26 cellular contexts compared by ENCODE assay signal in the genomic region with DNA sequence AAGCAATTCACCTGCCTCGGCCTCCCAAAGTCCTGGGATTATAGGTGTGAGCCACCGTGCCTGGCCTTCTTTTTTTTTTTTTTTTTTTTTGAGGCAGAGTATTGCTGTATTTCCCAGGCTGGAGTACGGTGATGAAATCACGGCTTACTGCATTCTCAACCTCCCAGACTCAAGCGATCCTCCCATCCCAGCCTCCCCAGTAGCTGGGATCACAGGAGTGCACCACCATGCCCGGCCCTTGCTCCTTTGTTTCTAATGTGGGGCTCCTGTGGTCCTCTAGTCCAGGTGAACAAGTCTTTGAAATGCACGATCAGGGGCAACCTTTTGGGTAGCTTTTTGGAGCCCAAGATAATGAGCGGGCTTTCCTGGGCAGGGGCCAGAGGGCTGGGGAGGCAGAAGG. TPM values are rescaled to one million over a fixed set of nuclear protein-coding genes. Genes with fewer than 3 reads are reported as not detected.
DNase-seq lines count a peak whose midpoint lies in the region; ATAC-seq, FAIRE-seq and TF ChIP-seq lines count a peak whose summit lies in the region.
"Had no signal": no experiment of that assay in that cellular context is flagged by ENCODE, and none has a peak within 500 bp of the region (broad histone marks: within the 10 kb centered on the region; RNA-seq: fewer than 3 reads in every experiment).

No MANE protein-coding gene starts in this region.

- H3K27ac ChIP-seq in BLaER1 treated with 17β-estradiol and CSF1 and Interleukin-3, amounts not matched to agents 10 nM and 100 nM, result peak overlapping the region; percentile 65 to 98 (median 92); a peak in 20 of 22 replicates
- H3K27ac ChIP-seq in CD4-positive, alpha-beta memory T cell (ENCODE audit: low read depth, low read length), result peak overlapping the region; percentile 48
- peak overlapping the region; percentile 70; the same call in 1 of the 3 replicates for H3K27ac ChIP-seq in K562 (ENCODE audit: extremely low read depth, low read depth, low read length)
- H3K27ac ChIP-seq: pancreas, upper lobe of right lung had no signal

- H3K36me3 ChIP-seq in BLaER1 treated with 17β-estradiol and CSF1 and Interleukin-3, amounts not matched to agents 10 nM and 100 nM, result peaks cover 22 to 60% (median 44%) of the 10 kb centered on the region in 11 experiments; a peak in 21 of 22 replicates
- H3K36me3 ChIP-seq in CD4-positive, alpha-beta memory T cell (ENCODE audit: insufficient read depth, low read length), result no peaks in the 10 kb centered on the region
- H3K36me3 ChIP-seq in K562 (ENCODE audit: control insufficient read depth, insufficient read depth, low read length), result peaks cover 38% of the 10 kb centered on the region
- H3K36me3 ChIP-seq: pancreas, upper lobe of right lung had no signal

- ATAC-seq in K562 (no peak), GM18909 (IDR thresholded peaks at IDR 0.05; ENCODE audit: poor library complexity, unreplicated experiment) (no peak), HG02970 (IDR thresholded peaks at IDR 0.05; ENCODE audit: low FRiP score, unreplicated experiment) (no peak)
- ATAC-seq: activated naive CD4-positive, alpha-beta T cell treated with anti-CD3 and anti-CD28 coated beads, Interleukin-2, amount 50 U/mL, for 72 hours; GM23338; left ventricle myocardium superior; pancreas; upper lobe of right lung had no signal

- TF ChIP-seq RAD21 in K562 (CRISPR knock-in tag; conservative IDR thresholded peaks at IDR 0.05 in 1 of 2, IDR thresholded peaks at IDR 0.05 in 1 of 2), result no peak

- H3K4me1 ChIP-seq in BLaER1 treated with 17β-estradiol and CSF1 and Interleukin-3, amounts not matched to agents 10 nM and 100 nM, result peaks cover 98 to 100% (median 100%) of the 10 kb centered on the region in 10 experiments
- H3K4me1 ChIP-seq in CD4-positive, alpha-beta memory T cell (ENCODE audit: insufficient read depth, low read length), result peaks cover 75% of the 10 kb centered on the region
- H3K4me1 ChIP-seq in K562 (replicated peaks in 1 of 2; ENCODE audit: control insufficient read depth in 2 of 2, insufficient read depth in 2 of 2, low read length in 2 of 2), result peaks cover 40 to 44% of the 10 kb centered on the region in 2 experiments

- intact Hi-C loops in CD4-positive, alpha-beta memory T cell (cut with micrococcal nuclease), result no loop called here
- intact Hi-C loops in K562 (cut with micrococcal nuclease), result loop anchor here (2.0 kb wide), 1 partner anchor 15 kb away; no protein-coding TSS in a partner anchor

- peak overlapping the region; percentile 86 to 98 (median 90) for H3K4me2 ChIP-seq in BLaER1 treated with 17β-estradiol and CSF1 and Interleukin-3, amounts not matched to agents 10 nM and 100 nM
- H3K4me2 ChIP-seq in K562 (ENCODE audit: insufficient read depth, low read length), result no peak overlapping the region
- H3K4me2 ChIP-seq: GM23338, SK-N-SH had no signal

- TF ChIP-seq CTCF in K562 (IDR thresholded peaks at IDR 0.05 in 2 of 3, conservative IDR thresholded peaks at IDR 0.05 in 1 of 3; ENCODE audit: insufficient read depth in 2 of 3, low read depth in 1 of 3, low read length in 3 of 3), result no peak
- TF ChIP-seq CTCF in nephron progenitor cell (IDR thresholded peaks at IDR 0.05), result no peak

- H3K9me3 Mint-ChIP-seq in CD4-positive, alpha-beta memory T cell, result no peaks in the 10 kb centered on the region
- no peaks in the 10 kb centered on the region for H3K9me3 Mint-ChIP-seq in nephron progenitor cell
- H3K9me3 Mint-ChIP-seq: activated CD4-positive, alpha-beta T cell treated with anti-CD3 and anti-CD28 coated beads, Interleukin-2, amount 10 ng/mL, durations not matched to agents 7 days and 5 days; activated naive CD4-positive, alpha-beta T cell treated with anti-CD3 and anti-CD28 coated beads, Interleukin-2, amount 50 U/mL, for 72 hours; activated T-helper 2 cell treated with anti-CD3 and anti-CD28 coated beads, Interferon-gamma antibody, Interleukin-2, Interleukin-4, amounts not matched to agents 10 μg/mL and 5 μg/mL and 100 μg/mL, durations not matched to agents 14 hours and 24 hours and 36 hours; GM23338 had no signal

- H3K79me2 ChIP-seq in K562 (ENCODE audit: control insufficient read depth, insufficient read depth, low read length), result peaks cover 100% of the 10 kb centered on the region

- no peaks in the 10 kb centered on the region for H3K9me3 ChIP-seq in BLaER1 treated with 17β-estradiol and CSF1 and Interleukin-3, amounts not matched to agents 10 nM and 100 nM (replicated peaks in 1 of 11)
- H3K9me3 ChIP-seq in CD4-positive, alpha-beta memory T cell (ENCODE audit: control insufficient read depth in 1 of 2, low read length in 2 of 2), result no peaks in the 10 kb centered on the region
- H3K9me3 ChIP-seq in K562 (replicated peaks; ENCODE audit: control insufficient read depth, insufficient read depth, low read depth, low read length), result no peaks in the 10 kb centered on the region
- H3K9me3 ChIP-seq: pancreas, SK-N-SH, upper lobe of right lung had no signal

- no peak overlapping the region for H3K4me3 Mint-ChIP-seq in CD4-positive, alpha-beta memory T cell
- no peak overlapping the region for H3K4me3 Mint-ChIP-seq in nephron progenitor cell
- H3K4me3 Mint-ChIP-seq: activated CD4-positive, alpha-beta T cell treated with anti-CD3 and anti-CD28 coated beads, Interleukin-2, amount 10 ng/mL, durations not matched to agents 7 days and 5 days; GM23338 had no signal

- no peaks in the 10 kb centered on the region for H3K9me1 ChIP-seq in K562 (ENCODE audit: control insufficient read depth, insufficient read depth, low read length)

- no TSS peak for BruUV-seq in K562 (replicated peaks; lab: Mats Ljungman, UMichigan)

- no peak for FAIRE-seq in K562 (lab: Jason Lieb, UNC)
- FAIRE-seq: endometrium, pancreas had no signal

- peaks cover 10 to 95% (median 37%) of the 10 kb centered on the region in 11 experiments; a peak in 18 of 22 replicates for H4K20me1 ChIP-seq in BLaER1 treated with 17β-estradiol and CSF1 and Interleukin-3, amounts not matched to agents 10 nM and 100 nM
- H4K20me1 ChIP-seq in K562 (replicated peaks; ENCODE audit: control insufficient read depth, insufficient read depth, low read length), result peaks cover 26% of the 10 kb centered on the region; the same call in 1 of the 2 replicates

- no peak for TF ChIP-seq POLR2A in K562 (conservative IDR thresholded peaks at IDR 0.05)

- H3K4me3 ChIP-seq in BLaER1 treated with 17β-estradiol and CSF1 and Interleukin-3, amounts not matched to agents 10 nM and 100 nM, result no peak overlapping the region; a peak in 1 of 20 replicates
- no peak overlapping the region for H3K4me3 ChIP-seq in CD4-positive, alpha-beta memory T cell (ENCODE audit: low read length in 2 of 2)
- H3K4me3 ChIP-seq in K562, result no peak overlapping the region
- H3K4me3 ChIP-seq: GM23338, pancreas, upper lobe of right lung had no signal

- CTCF ChIA-PET in CD4-positive, alpha-beta memory T cell (lab: Charles Lee; ENCODE audit: partially characterized antibody), result no interaction called here
- CTCF ChIA-PET in K562 (lab: Yijun Ruan, JAX; ENCODE audit: low intra/inter-chr PET ratio), result interaction anchor here (0.7 kb wide), 1 partner anchor 26 kb away, joined by 3 read pairs; no protein-coding TSS in a partner anchor

- no peaks in the 10 kb centered on the region for H3K27me3 Mint-ChIP-seq in CD4-positive, alpha-beta memory T cell
- peaks cover 2% of the 10 kb centered on the region for H3K27me3 Mint-ChIP-seq in nephron progenitor cell (ENCODE audit: low read depth, poor library complexity)
- H3K27me3 Mint-ChIP-seq: activated CD4-positive, alpha-beta T cell treated with anti-CD3 and anti-CD28 coated beads, Interleukin-2, amount 10 ng/mL, durations not matched to agents 7 days and 5 days; naive B cell had no signal

- peak overlapping the region in 5 of 7 donors; percentile 81 to 94 (median 89) for H3K27ac Mint-ChIP-seq in CD4-positive, alpha-beta memory T cell
- peak overlapping the region; percentile 22 for H3K27ac Mint-ChIP-seq in nephron progenitor cell
- H3K27ac Mint-ChIP-seq: GM23338 had no signal

- POLR2A ChIA-PET in CD4-positive, alpha-beta memory T cell (lab: Charles Lee; ENCODE audit: partially characterized antibody), result interaction anchor here (3.3 kb wide), 1 partner anchor 23 kb away, joined by 42 read pairs; a partner anchor contains a TSS
- POLR2A ChIA-PET in K562 (lab: Yijun Ruan, JAX), result interaction anchor here (0.6 kb wide), 2 partner anchors 19 to 133 kb away, joined by 3 to 4 read pairs; no protein-coding TSS in a partner anchor

- no peak for TF ChIP-seq EP300 in K562 (IDR thresholded peaks at IDR 0.05; ENCODE audit: low read length)

- no peaks in the 10 kb centered on the region for H3K27me3 ChIP-seq in BLaER1 treated with 17β-estradiol and CSF1 and Interleukin-3, amounts not matched to agents 10 nM and 100 nM
- H3K27me3 ChIP-seq in CD4-positive, alpha-beta memory T cell (ENCODE audit: insufficient read depth, low read length), result no peaks in the 10 kb centered on the region
- H3K27me3 ChIP-seq in K562 (ENCODE audit: control insufficient read depth in 2 of 2, insufficient read depth in 2 of 2, low read length in 2 of 2), result no peaks in the 10 kb centered on the region
- H3K27me3 ChIP-seq: pancreas, upper lobe of right lung had no signal

- H3K36me3 Mint-ChIP-seq in CD4-positive, alpha-beta memory T cell, result peaks cover 0 to 4% of the 10 kb centered on the region in 2 donors
- peaks cover 14% of the 10 kb centered on the region for H3K36me3 Mint-ChIP-seq in nephron progenitor cell (ENCODE audit: low read depth)
- H3K36me3 Mint-ChIP-seq: naive B cell had no signal

- no peak for DNase-seq in CD4-positive, alpha-beta memory T cell
- no peak for DNase-seq in K562 (ENCODE audit: extremely low read depth in 1 of 4, low spot score in 3 of 4)
- no peak for DNase-seq in nephron progenitor cell
- no peak for DNase-seq in retina
- DNase-seq: activated CD4-positive, alpha-beta T cell treated with anti-CD3 and anti-CD28 coated beads, Interleukin-2, amount 10 ng/mL, durations not matched to agents 7 days and 5 days; caudate nucleus; DMS153; islet precursor cell; Kasumi-1; left ventricle myocardium superior; naive B cell; NCI-H146; NCI-H2107; NCI-H446; OCI-M1; SK-N-SH; substantia nigra; upper lobe of right lung had no signal

- H2AFZ ChIP-seq in K562 (ENCODE audit: low read depth, low read length), result no peak overlapping the region
- H2AFZ ChIP-seq: GM23338 had no signal

- H3K9ac ChIP-seq in BLaER1 treated with 17β-estradiol and CSF1 and Interleukin-3, amounts not matched to agents 10 nM and 100 nM, result peak overlapping the region; percentile 59 to 87 (median 81); a peak in 19 of 22 replicates
- H3K9ac ChIP-seq in K562 (ENCODE audit: insufficient read depth in 1 of 2, low read depth in 2 of 2, low read length in 2 of 2), result peak overlapping the region in 1 of 2 experiments; percentile 70; a peak in 1 of 4 replicates
- H3K9ac ChIP-seq: SK-N-SH had no signal

- H3K4me1 Mint-ChIP-seq in CD4-positive, alpha-beta memory T cell, result peaks cover 51 to 92% (median 71%) of the 10 kb centered on the region in 4 donors
- peaks cover 37% of the 10 kb centered on the region for H3K4me1 Mint-ChIP-seq in nephron progenitor cell

- in situ Hi-C loops in K562 (cut with MboI), result no loop called here

- 81% methylated on average over 8 of the region's 8 CpGs for WGBS in K562 (ENCODE audit: insufficient coverage, low coverage, missing lambda C conversion rate)

RNA-seq across cellular contexts. Expression of a gene that starts 23.2 kb away (rescaled TPM):
- 10 to 100 TPM; 33.2 to 36.4 TPM for total RNA-seq in CD4-positive, alpha-beta memory T cell
- under 1 TPM in 1 of 2 donors, not detected in 1; 0.84 TPM for polyA plus RNA-seq in CD4-positive, alpha-beta memory T cell
- total RNA-seq in K562 (2011; cell fraction: chromatin; rRNA removed; ENCODE audit: low replicate concordance), result 107 and 183 TPM in 2 replicates
- total RNA-seq in K562 (2011; cell fraction: nucleolus; rRNA removed), result 75.7 and 79.0 TPM in 2 replicates
- 101 and 152 TPM in 2 replicates for total RNA-seq in K562 (2011; cell fraction: nucleoplasm; rRNA removed)
- total RNA-seq in K562 (2014; rRNA removed) (16.1 and 19.1 TPM in 2 replicates), K562 (2014; rRNA removed; fragmentation: Illumina TruSeq; extraction: Trizol) (10.3 and 10.8 TPM in 2 replicates), K562 (2015; rRNA removed; fragmentation: Illumina TruSeq; extraction: Trizol) (9.7 and 11.5 TPM in 2 replicates), K562 (2021) (66.4 and 82.5 TPM in 2 replicates)
- polyA plus RNA-seq in K562 (2011; rRNA removed) (8.1 and 19.2 TPM in 2 replicates), K562 (2014; fragmentation: Illumina TruSeq; extraction: Trizol) (39.4 and 41.6 TPM in 2 replicates), K562 (2014; fragmentation: Nextera tagmentation; extraction: Ambion mirVana) (1 to 10 TPM in 1 of 2 experiments, under 1 TPM in 1; 0.94 to 1.9 TPM), K562 (2014; rRNA removed) (15.6 and 21.0 TPM in 2 replicates)
- polyA plus RNA-seq in K562 (2011; cell fraction: cytosol; rRNA removed), result 17.6 and 21.0 TPM in 2 replicates
- polyA plus RNA-seq in K562 (2011; cell fraction: nucleus; rRNA removed), result 46.1 and 50.8 TPM in 2 replicates
- polyA plus RNA-seq in K562 (2012), result 51.9 and 88.9 TPM in 2 replicates
- 20.3 and 24.1 TPM in 2 replicates for polyA minus RNA-seq in K562 (2011; rRNA and poly(A)+ RNA removed)
- 45.6 and 90.6 TPM in 2 replicates for polyA minus RNA-seq in K562 (2011; cell fraction: cytosol; rRNA and poly(A)+ RNA removed)
- 26.0 and 43.0 TPM in 2 replicates for polyA minus RNA-seq in K562 (2011; cell fraction: nucleus; rRNA and poly(A)+ RNA removed)
